Comparison of ENCODE assay signal across 1 cellular context in genomic region chr3:195154793-195155535, GRCh38.
A peak's percentile ranks its signal among the peaks of the same experiment; 100 is the strongest.
TF ChIP-seq lines count a peak whose summit lies in the region.

No MANE protein-coding gene starts in this region.

TF ChIP-seq in HepG2, 621 proteins besides CTCF, POLR2A, EP300 and RAD21 (continued from another document and continues in another):
- TF ChIP-seq MNT (IDR thresholded peaks at IDR 0.05): peak; percentile 42; the same call in 1 of the 2 replicates
- TF ChIP-seq ATM (IDR thresholded peaks at IDR 0.05; ENCODE audit: borderline replicate concordance): no peak
- peak; percentile 32 for TF ChIP-seq STAG1 (CRISPR knock-in tag; IDR thresholded peaks at IDR 0.05)
- TF ChIP-seq ZNF879 (CRISPR knock-in tag; IDR thresholded peaks at IDR 0.05): no peak
- TF ChIP-seq ARID5B (CRISPR knock-in tag; IDR thresholded peaks at IDR 0.05): peak; percentile 83
- TF ChIP-seq ZNF687 (CRISPR knock-in tag; IDR thresholded peaks at IDR 0.05): peak; percentile 98
- TF ChIP-seq HOXA9 (CRISPR knock-in tag; IDR thresholded peaks at IDR 0.05; ENCODE audit: borderline replicate concordance): no peak
- TF ChIP-seq ZNF234 (CRISPR knock-in tag; conservative IDR thresholded peaks at IDR 0.05): no peak
- TF ChIP-seq NR2F2 (IDR thresholded peaks at IDR 0.05; ENCODE audit: borderline replicate concordance, low read depth): peak; percentile 73; the same call in 1 of the 2 replicates
- peak; percentile 57; the same call in 1 of the 2 replicates for TF ChIP-seq ZNF746 (CRISPR knock-in tag; IDR thresholded peaks at IDR 0.05)
- no peak for TF ChIP-seq CEBPB (IDR thresholded peaks at IDR 0.05; ENCODE audit: borderline replicate concordance, low read depth, low read length)
- peak; percentile 66; the same call in 1 of the 2 replicates for TF ChIP-seq ZNF598 (CRISPR knock-in tag; IDR thresholded peaks at IDR 0.05; ENCODE audit: borderline replicate concordance)
- peak; percentile 21; the same call in 1 of the 2 replicates for TF ChIP-seq HOXA5 (CRISPR knock-in tag; IDR thresholded peaks at IDR 0.05)
- TF ChIP-seq TFDP1 (CRISPR knock-in tag; IDR thresholded peaks at IDR 0.05; ENCODE audit: borderline replicate concordance): peak; percentile 75; the same call in 1 of the 2 replicates
- no peak for TF ChIP-seq SNRNP70 (IDR thresholded peaks at IDR 0.05; ENCODE audit: low read depth, low read length)
- no peak for TF ChIP-seq AGO1 (IDR thresholded peaks at IDR 0.05; ENCODE audit: low read depth, low read length, poor library complexity, severe bottlenecking)
- TF ChIP-seq ZNF446 (CRISPR knock-in tag; IDR thresholded peaks at IDR 0.05): no peak
- no peak for TF ChIP-seq RNF2 (conservative IDR thresholded peaks at IDR 0.05; ENCODE audit: low read depth)
- 0 out of 2 replicates have a peak, but pooled peaks have one; percentile 32 for TF ChIP-seq TGIF2 (CRISPR knock-in tag; IDR thresholded peaks at IDR 0.05)
- TF ChIP-seq SNAPC4 (CRISPR knock-in tag; IDR thresholded peaks at IDR 0.05): 0 out of 2 replicates have a peak, but pooled peaks have one; percentile 37
- no peak for TF ChIP-seq ZBTB3 (CRISPR knock-in tag; IDR thresholded peaks at IDR 0.05; ENCODE audit: borderline replicate concordance, low read depth)
- TF ChIP-seq ZNF75D (CRISPR knock-in tag; IDR thresholded peaks at IDR 0.05; ENCODE audit: borderline replicate concordance): no peak
- peak; percentile 81 for TF ChIP-seq ZNF18 (CRISPR knock-in tag; IDR thresholded peaks at IDR 0.05; ENCODE audit: insufficient replicate concordance)
- no peak for TF ChIP-seq GTF3A (CRISPR knock-in tag; conservative IDR thresholded peaks at IDR 0.05)
- TF ChIP-seq NCOR1 (IDR thresholded peaks at IDR 0.05; ENCODE audit: borderline replicate concordance, low read length): peak; percentile 32; the same call in 1 of the 2 replicates
- peak; percentile 44; the same call in 1 of the 2 replicates for TF ChIP-seq ARNT2 (CRISPR knock-in tag; IDR thresholded peaks at IDR 0.05; ENCODE audit: low read depth)
- no peak for TF ChIP-seq KMT2B (CRISPR knock-in tag; IDR thresholded peaks at IDR 0.05)
- TF ChIP-seq ZBTB20 (CRISPR knock-in tag; IDR thresholded peaks at IDR 0.05; ENCODE audit: borderline replicate concordance, low read depth): peak; percentile 65; the same call in 1 of the 2 replicates
- TF ChIP-seq POLR2AphosphoS2 (IDR thresholded peaks at IDR 0.05; ENCODE audit: low read depth, low read length): no peak
- TF ChIP-seq ATF5 (CRISPR knock-in tag; IDR thresholded peaks at IDR 0.05; ENCODE audit: low read depth): no peak
- TF ChIP-seq SPEN (CRISPR knock-in tag; IDR thresholded peaks at IDR 0.05; ENCODE audit: low read depth): peak; percentile 45; the same call in 1 of the 2 replicates
- TF ChIP-seq ZNF782 (CRISPR knock-in tag; IDR thresholded peaks at IDR 0.05; ENCODE audit: borderline replicate concordance): no peak; the same call in 1 of the 2 replicates
- TF ChIP-seq HNRNPH1 (optimal IDR thresholded peaks at IDR 0.05; ENCODE audit: low read depth, low read length): no peak
- TF ChIP-seq ZNF276 (CRISPR knock-in tag; IDR thresholded peaks at IDR 0.05; ENCODE audit: low read depth): 0 out of 2 replicates have a peak, but pooled peaks have one; percentile 53
- no peak for TF ChIP-seq ZNF34 (CRISPR knock-in tag; IDR thresholded peaks at IDR 0.05; ENCODE audit: borderline replicate concordance)
- TF ChIP-seq THYN1 (CRISPR knock-in tag; IDR thresholded peaks at IDR 0.05; ENCODE audit: borderline replicate concordance, low read depth): no peak
- peak; percentile 70; the same call in 1 of the 2 replicates for TF ChIP-seq ZNF264 (CRISPR knock-in tag; IDR thresholded peaks at IDR 0.05)
- peak; percentile 99 for TF ChIP-seq ARNTL (CRISPR knock-in tag; IDR thresholded peaks at IDR 0.05)
- TF ChIP-seq ZFP37 (CRISPR knock-in tag; IDR thresholded peaks at IDR 0.05; ENCODE audit: borderline replicate concordance): no peak; the same call in 1 of the 2 replicates
- 0 out of 2 replicates have a peak, but pooled peaks have one; percentile 41 for TF ChIP-seq GLI4 (CRISPR knock-in tag; IDR thresholded peaks at IDR 0.05; ENCODE audit: borderline replicate concordance)
- TF ChIP-seq CBX5 (CRISPR knock-in tag; IDR thresholded peaks at IDR 0.05; ENCODE audit: borderline replicate concordance): peak; percentile 64; the same call in 1 of the 2 replicates
